8 cellular contexts compared by ENCODE assay signal in genomic region chr1:32724678-32725594, GRCh38. TPM values are rescaled to one million over a fixed set of nuclear protein-coding genes. Genes with fewer than 3 reads are reported as not detected.
DNase-seq lines count a peak whose midpoint lies in the region; ATAC-seq and TF ChIP-seq lines count a peak whose summit lies in the region.

No MANE protein-coding gene starts in this region.

- H3K4me3 Mint-ChIP-seq in endothelial cell (ENCODE audit: unreplicated experiment) = no peak overlapping the region

- DNase-seq in ACHN (peak; percentile 80), HCEC 1CT (peak; percentile 96), SK-N-DZ (ENCODE audit: low spot score) (peak; percentile 38), endothelial cell (ENCODE audit: low spot score) (peak; percentile 22), omental fat pad (ENCODE audit: low spot score) (no peak), GM13977 (ENCODE audit: low spot score) (no peak), germinal center (ENCODE audit: low spot score) (no peak)

- ATAC-seq in omental fat pad (ENCODE audit: low FRiP score) (peak; percentile 96), GM18873 (IDR thresholded peaks at IDR 0.05; ENCODE audit: low FRiP score, unreplicated experiment) (no peak)

- no peaks in the 10 kb centered on the region for H3K9me3 Mint-ChIP-seq in endothelial cell (ENCODE audit: unreplicated experiment)

- no peak for TF ChIP-seq CTCF in endothelial cell (IDR thresholded peaks at IDR 0.05; ENCODE audit: unreplicated experiment)
- TF ChIP-seq CTCF in omental fat pad (IDR thresholded peaks at IDR 0.05) = no peak
- no peak for TF ChIP-seq CTCF in GM13977 (IDR thresholded peaks at IDR 0.05; ENCODE audit: extremely low read depth, insufficient read depth, missing control alignments)

- in situ Hi-C loops in ACHN (cut with HindIII; ENCODE audit: low pct_ligation_motif_present, low pct_unique_long_range_greater_than_20kb, low sequenced_read_pairs) (no loop called here), GM13977 (cut with MboI; ENCODE audit: low pct_unique_long_range_greater_than_20kb, low sequenced_read_pairs, unreplicated experiment) (no loop called here)

- H3K27me3 Mint-ChIP-seq in endothelial cell (ENCODE audit: unreplicated experiment) = peaks cover 2% of the 10 kb centered on the region

- no peaks in the 10 kb centered on the region for H3K36me3 Mint-ChIP-seq in endothelial cell (ENCODE audit: low read depth, unreplicated experiment)

- peaks cover 13% of the 10 kb centered on the region for H3K4me1 Mint-ChIP-seq in endothelial cell (ENCODE audit: unreplicated experiment)

- H3K27ac Mint-ChIP-seq in endothelial cell (ENCODE audit: unreplicated experiment) = peak overlapping the region; percentile 24

RNA-seq across cellular contexts. Expression of gene SYNC, which starts 22.4 kb away (rescaled TPM):
- 0.02 and 0.22 TPM in 2 replicates for polyA plus RNA-seq in SK-N-DZ (2014; cell fraction: cytosol; rRNA removed)
- polyA plus RNA-seq in SK-N-DZ (2014; cell fraction: nucleus; rRNA removed) = 0.05 TPM in 1 of 2 replicates, not detected in the other
- total RNA-seq in endothelial cell (ENCODE audit: unreplicated experiment) (0.49 TPM), omental fat pad (10 to 100 TPM; 14.8 to 27.4 (median 22.1) TPM)

Comparison
In these comparisons a context has a peak if more than half of its experiments do, and no peak if none do; other contexts are left out.
1. DNase-seq: peak in ACHN (single experiment), HCEC 1CT (single experiment), SK-N-DZ (single experiment) and endothelial cell (single experiment); none in omental fat pad (single experiment), GM13977 (single experiment) and germinal center (single experiment).
2. RNA of gene SYNC, which starts 22.4 kb away (total RNA-seq): 14.8 to 27.4 TPM in omental fat pad; 0.49 TPM in endothelial cell (single experiment); every median in the first group is over 10 times any median in the second.